Comparison of ENCODE assay signal across 8 cellular contexts in genomic region chr19:15125232-15126067, GRCh38. TPM values are rescaled to one million over a fixed set of nuclear protein-coding genes. Genes with fewer than 3 reads are reported as not detected.
DNase-seq lines count a peak whose midpoint lies in the region; ATAC-seq and TF ChIP-seq lines count a peak whose summit lies in the region.

No MANE protein-coding gene starts in this region.

- peak; percentile 97 for DNase-seq in NCI-H2029 (lab: John Stamatoyannopoulos, UW)
- peak; percentile 95 for DNase-seq in T-helper 9 cell
- DNase-seq in astrocyte of the cerebellum (ENCODE audit: low read depth), result peak; percentile 91
- peak; percentile 99 for DNase-seq in hepatic stellate cell (ENCODE audit: low spot score)
- peak; percentile 98 for DNase-seq in putamen (ENCODE audit: low spot score)
- peak in 1 of 2 donors; percentile 98 for DNase-seq in vagina (ENCODE audit: extremely low spot score in 2 of 2)

- TF ChIP-seq POLR2A in vagina (IDR thresholded peaks at IDR 0.05), result peak in 1 of 2 donors; percentile 40

- peak; percentile 59 for ATAC-seq in GM18508 (IDR thresholded peaks at IDR 0.05; ENCODE audit: insufficient read depth, unreplicated experiment)
- peak; percentile 88 for ATAC-seq in HG02981 (IDR thresholded peaks at IDR 0.05; ENCODE audit: unreplicated experiment)

- in situ Hi-C loops in astrocyte of the cerebellum (cut with HindIII; ENCODE audit: low sequenced_read_pairs), result no loop called here

- no peaks in the 10 kb centered on the region for H3K27me3 ChIP-seq in vagina

- intact Hi-C loops in vagina (cut with DNase I), result no loop called here

- H3K27ac ChIP-seq in vagina, result peak overlapping the region; percentile 92

- TF ChIP-seq CTCF in astrocyte of the cerebellum (IDR thresholded peaks at IDR 0.05; ENCODE audit: low read depth, low read length, missing control alignments) (no peak), vagina (IDR thresholded peaks at IDR 0.05) (no peak)

- peaks cover 0 to 16% of the 10 kb centered on the region in 2 donors for H3K36me3 ChIP-seq in vagina

- H3K9me3 ChIP-seq in vagina, result no peaks in the 10 kb centered on the region

- peaks cover 32% of the 10 kb centered on the region for H3K4me1 ChIP-seq in vagina

- H3K4me3 ChIP-seq in astrocyte of the cerebellum (ENCODE audit: low read depth, low read length) (peak overlapping the region; percentile 93), vagina (peak overlapping the region; percentile 92)

RNA-seq across cellular contexts. Expression of gene SYDE1, which starts 18.2 kb away (rescaled TPM):
- 31.9 TPM for total RNA-seq in vagina

RNA-seq across cellular contexts. Expression of gene OR1I1, which starts 43.4 kb away (rescaled TPM):
- total RNA-seq in vagina, result not detected
